ENCODE assay signal across 33 cellular contexts in the genomic region with DNA sequence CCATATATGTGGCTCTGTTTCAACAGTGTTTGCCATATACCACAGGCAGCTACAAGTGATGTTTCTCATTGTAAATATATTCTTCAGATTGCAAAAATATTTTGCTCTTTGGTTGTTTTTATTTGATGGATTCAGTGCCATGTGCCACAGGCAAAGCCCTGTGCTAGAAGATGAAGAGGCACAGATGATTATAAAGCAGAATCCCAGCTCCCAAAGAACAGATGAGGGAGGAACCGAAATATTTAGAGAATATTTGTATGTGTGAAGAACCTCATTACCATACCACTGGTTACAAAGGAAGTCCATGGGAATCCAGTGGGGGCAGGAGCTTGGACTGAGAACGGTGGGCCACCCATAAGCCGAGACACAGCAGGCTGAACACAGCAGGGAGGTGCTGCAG.
"Had no signal": no experiment of that assay in that cellular context is flagged by ENCODE, and none has a peak within 500 bp of the region (broad histone marks: within the 10 kb centered on the region; RNA-seq: fewer than 3 reads in every experiment).

No MANE protein-coding gene starts in this region.

- DNase-seq: activated CD4-positive, alpha-beta memory T cell treated with anti-CD3 and anti-CD28 coated beads, Interleukin-2, amount 10 ng/mL, durations not matched to agents 7 days and 5 days; activated CD4-positive, alpha-beta T cell treated with anti-CD3 and anti-CD28 coated beads for 1 hour; activated CD4-positive, alpha-beta T cell treated with anti-CD3 and anti-CD28 coated beads for 4 hours; activated CD4-positive, alpha-beta T cell treated with anti-CD3 and anti-CD28 coated beads, Interleukin-2, amount 10 ng/mL, durations not matched to agents 7 days and 5 days; activated CD4-positive, alpha-beta T cell treated with anti-CD3 and anti-CD28 coated beads, Interleukin-2, amount 50 U/mL, for 4 hours; activated CD8-positive, alpha-beta memory T cell treated with anti-CD3 and anti-CD28 coated beads, Interleukin-2, amount 50 U/mL, for 48 hours; activated gamma-delta T cell; activated naive CD4-positive, alpha-beta T cell; activated naive CD4-positive, alpha-beta T cell treated with anti-CD3 and anti-CD28 coated beads, Interleukin-2, amount 10 ng/mL, durations not matched to agents 7 days and 5 days; activated naive CD8-positive, alpha-beta T cell treated with anti-CD3 and anti-CD28 coated beads, Interleukin-2, amount 10 ng/mL, durations not matched to agents 7 days and 5 days; activated T-cell treated with anti-CD3 and anti-CD28 coated beads for 4 hours; activated T-cell treated with anti-CD3 and anti-CD28 coated beads, Interleukin-2, amount 50 U/mL, for 24 hours; activated T-cell treated with anti-CD3 and anti-CD28 coated beads, Interleukin-2, amount 50 U/mL, for 72 hours; central memory CD4-positive, alpha-beta T cell; cerebellar nuclear complex; colonic mucosa; effector memory CD4-positive, alpha-beta T cell; endodermal cell; erythroblast; foreskin keratinocyte; gastrocnemius medialis; glutamatergic neuron; heart right ventricle; T-helper 17 cell; T1000 had no signal

- H3K4me3 Mint-ChIP-seq: activated CD4-positive, alpha-beta memory T cell treated with anti-CD3 and anti-CD28 coated beads, Interleukin-2, amount 10 ng/mL, durations not matched to agents 7 days and 5 days; activated CD4-positive, alpha-beta T cell treated with anti-CD3 and anti-CD28 coated beads, Interleukin-2, amount 10 ng/mL, durations not matched to agents 7 days and 5 days; activated naive CD4-positive, alpha-beta T cell treated with anti-CD3 and anti-CD28 coated beads, Interleukin-2, amount 10 ng/mL, durations not matched to agents 7 days and 5 days; activated naive CD8-positive, alpha-beta T cell treated with anti-CD3 and anti-CD28 coated beads, Interleukin-2, amount 10 ng/mL, durations not matched to agents 7 days and 5 days; activated T-cell treated with anti-CD3 and anti-CD28 coated beads, Interleukin-2, amount 50 U/mL, for 24 hours; activated T-cell treated with anti-CD3 and anti-CD28 coated beads, Interleukin-2, amount 50 U/mL, for 72 hours; brain; endodermal cell; T-helper 17 cell; T-helper 2 cell treated with Interferon-gamma antibody and Interleukin-4, amounts not matched to agents 5 μg/mL and 100 μg/mL, for 36 hours had no signal

- ATAC-seq: activated naive CD4-positive, alpha-beta T cell treated with anti-CD3 and anti-CD28 coated beads, Interleukin-2, amount 50 U/mL, for 72 hours; activated T-cell treated with anti-CD3 and anti-CD28 coated beads, Interleukin-2, amount 50 U/mL, for 72 hours; foreskin keratinocyte; gastrocnemius medialis; heart right ventricle; T-helper 17 cell had no signal

- H3K27me3 ChIP-seq: ascending aorta, breast epithelium, cardiac muscle cell, colonic mucosa, esophagus muscularis mucosa, foreskin keratinocyte, gastrocnemius medialis, hepatocyte had no signal

- H3K36me3 ChIP-seq: ascending aorta, breast epithelium, cardiac muscle cell, colonic mucosa, esophagus muscularis mucosa, gastrocnemius medialis, heart right ventricle had no signal

- H3K79me2 ChIP-seq: hepatocyte had no signal

- H3K36me3 Mint-ChIP-seq: activated naive CD4-positive, alpha-beta T cell treated with anti-CD3 and anti-CD28 coated beads, Interleukin-2, amount 10 ng/mL, durations not matched to agents 7 days and 5 days; activated naive CD4-positive, alpha-beta T cell treated with anti-CD3 and anti-CD28 coated beads, Interleukin-2, amount 50 U/mL, for 72 hours; activated naive CD8-positive, alpha-beta T cell treated with anti-CD3 and anti-CD28 coated beads, Interleukin-2, amount 10 ng/mL, durations not matched to agents 7 days and 5 days; brain had no signal

- H3K4me1 ChIP-seq: ascending aorta, breast epithelium, colonic mucosa, gastrocnemius medialis, heart right ventricle had no signal

- H3K4me3 ChIP-seq: ascending aorta, breast epithelium, cardiac muscle cell, colonic mucosa, esophagus muscularis mucosa, gastrocnemius medialis, heart right ventricle, hepatocyte had no signal

- H3K4me1 Mint-ChIP-seq: activated CD4-positive, alpha-beta memory T cell treated with anti-CD3 and anti-CD28 coated beads, Interleukin-2, amount 10 ng/mL, durations not matched to agents 7 days and 5 days; activated CD4-positive, alpha-beta T cell treated with anti-CD3 and anti-CD28 coated beads, Interleukin-2, amount 10 ng/mL, durations not matched to agents 7 days and 5 days; activated naive CD4-positive, alpha-beta T cell treated with anti-CD3 and anti-CD28 coated beads, Interleukin-2, amount 10 ng/mL, durations not matched to agents 7 days and 5 days; activated naive CD8-positive, alpha-beta T cell treated with anti-CD3 and anti-CD28 coated beads, Interleukin-2, amount 10 ng/mL, durations not matched to agents 7 days and 5 days; T-helper 17 cell had no signal

- H3K9me3 Mint-ChIP-seq: activated CD4-positive, alpha-beta memory T cell treated with anti-CD3 and anti-CD28 coated beads, Interleukin-2, amount 10 ng/mL, durations not matched to agents 7 days and 5 days; activated naive CD4-positive, alpha-beta T cell treated with anti-CD3 and anti-CD28 coated beads, Interleukin-2, amount 10 ng/mL, durations not matched to agents 7 days and 5 days; activated naive CD4-positive, alpha-beta T cell treated with anti-CD3 and anti-CD28 coated beads, Interleukin-2, amount 50 U/mL, for 72 hours; activated naive CD8-positive, alpha-beta T cell treated with anti-CD3 and anti-CD28 coated beads, Interleukin-2, amount 10 ng/mL, durations not matched to agents 7 days and 5 days; activated T-cell treated with anti-CD3 and anti-CD28 coated beads, Interleukin-2, amount 50 U/mL, for 24 hours; activated T-cell treated with anti-CD3 and anti-CD28 coated beads, Interleukin-2, amount 50 U/mL, for 72 hours; T-helper 2 cell treated with Interferon-gamma antibody and Interleukin-4, amounts not matched to agents 5 μg/mL and 100 μg/mL, for 36 hours had no signal

- H3K9me3 ChIP-seq: ascending aorta, breast epithelium, colonic mucosa, esophagus muscularis mucosa, gastrocnemius medialis had no signal

- H2AFZ ChIP-seq: hepatocyte had no signal

- H3K27ac Mint-ChIP-seq: activated CD4-positive, alpha-beta memory T cell treated with anti-CD3 and anti-CD28 coated beads, Interleukin-2, amount 10 ng/mL, durations not matched to agents 7 days and 5 days; activated CD4-positive, alpha-beta T cell treated with anti-CD3 and anti-CD28 coated beads, Interleukin-2, amount 10 ng/mL, durations not matched to agents 7 days and 5 days; activated naive CD4-positive, alpha-beta T cell treated with anti-CD3 and anti-CD28 coated beads, Interleukin-2, amount 10 ng/mL, durations not matched to agents 7 days and 5 days; activated naive CD8-positive, alpha-beta T cell treated with anti-CD3 and anti-CD28 coated beads, Interleukin-2, amount 10 ng/mL, durations not matched to agents 7 days and 5 days; activated T-cell treated with anti-CD3 and anti-CD28 coated beads, Interleukin-2, amount 50 U/mL, for 24 hours; activated T-cell treated with anti-CD3 and anti-CD28 coated beads, Interleukin-2, amount 50 U/mL, for 72 hours; endodermal cell; T-helper 17 cell; T-helper 2 cell treated with Interferon-gamma antibody and Interleukin-4, amounts not matched to agents 5 μg/mL and 100 μg/mL, for 36 hours had no signal

- H3K27ac ChIP-seq: ascending aorta, breast epithelium, cardiac muscle cell, colonic mucosa, esophagus muscularis mucosa, foreskin keratinocyte, gastrocnemius medialis, heart right ventricle, hepatocyte had no signal
